ENCODE assay signal across 8 cellular contexts in the genomic region with DNA sequence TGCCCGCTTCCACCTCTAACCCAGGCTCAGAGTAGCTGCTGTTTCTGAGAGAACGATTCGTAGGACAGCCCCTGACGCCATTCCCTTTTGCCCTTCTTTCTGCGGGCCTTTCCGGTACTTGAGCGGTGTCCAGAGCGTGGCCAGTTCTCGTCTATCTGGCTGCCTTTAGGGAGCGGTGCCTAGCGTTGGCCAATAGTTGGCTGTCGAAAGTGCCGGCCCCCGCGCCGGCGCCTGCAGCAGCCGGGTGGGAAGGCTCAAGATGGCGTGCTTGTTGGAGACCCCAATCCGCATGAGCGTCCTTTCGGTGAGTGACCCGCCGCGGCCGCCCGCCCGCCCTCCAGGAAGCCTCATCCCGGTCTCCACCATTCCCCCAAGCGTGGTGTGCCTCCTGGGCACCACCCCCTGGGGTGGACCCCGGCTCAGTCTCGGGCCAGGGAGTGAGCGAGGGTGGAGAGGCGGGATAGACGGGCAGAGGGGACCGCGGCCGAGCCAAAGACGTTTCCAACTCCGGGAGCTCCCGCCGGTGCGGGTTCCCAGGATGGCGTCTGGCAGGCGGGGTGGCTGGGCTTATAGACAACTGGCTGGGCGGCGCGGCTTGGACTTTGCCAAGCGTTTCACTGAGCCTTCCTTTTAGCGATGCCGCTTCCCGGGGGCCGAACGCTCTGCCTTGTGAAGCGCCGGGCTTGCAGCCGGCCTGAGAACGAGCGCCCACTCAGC. TPM values are rescaled to one million over a fixed set of nuclear protein-coding genes. Genes with fewer than 3 reads are reported as not detected.
DNase-seq lines count a peak whose midpoint lies in the region; ATAC-seq and TF ChIP-seq lines count a peak whose summit lies in the region.

A gene with protein sequence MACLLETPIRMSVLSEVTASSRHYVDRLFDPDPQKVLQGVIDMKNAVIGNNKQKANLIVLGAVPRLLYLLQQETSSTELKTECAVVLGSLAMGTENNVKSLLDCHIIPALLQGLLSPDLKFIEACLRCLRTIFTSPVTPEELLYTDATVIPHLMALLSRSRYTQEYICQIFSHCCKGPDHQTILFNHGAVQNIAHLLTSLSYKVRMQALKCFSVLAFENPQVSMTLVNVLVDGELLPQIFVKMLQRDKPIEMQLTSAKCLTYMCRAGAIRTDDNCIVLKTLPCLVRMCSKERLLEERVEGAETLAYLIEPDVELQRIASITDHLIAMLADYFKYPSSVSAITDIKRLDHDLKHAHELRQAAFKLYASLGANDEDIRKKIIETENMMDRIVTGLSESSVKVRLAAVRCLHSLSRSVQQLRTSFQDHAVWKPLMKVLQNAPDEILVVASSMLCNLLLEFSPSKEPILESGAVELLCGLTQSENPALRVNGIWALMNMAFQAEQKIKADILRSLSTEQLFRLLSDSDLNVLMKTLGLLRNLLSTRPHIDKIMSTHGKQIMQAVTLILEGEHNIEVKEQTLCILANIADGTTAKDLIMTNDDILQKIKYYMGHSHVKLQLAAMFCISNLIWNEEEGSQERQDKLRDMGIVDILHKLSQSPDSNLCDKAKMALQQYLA (plus strand): TSS at position 6 of the 717 bp plus-strand sequence. CDS start 254 bp downstream, at position 260.

- peak within 1 kb of the TSS; percentile 94 for H3K4me3 Mint-ChIP-seq in activated CD4-positive, alpha-beta memory T cell treated with anti-CD3 and anti-CD28 coated beads, Interleukin-2, amount 10 ng/mL, durations not matched to agents 7 days and 5 days

- DNase-seq in AG04450 (ENCODE audit: low read depth, low spot score) = no peak
- no peak for DNase-seq in GM13976 (ENCODE audit: low spot score)
- DNase-seq in NCI-H1930 (lab: John Stamatoyannopoulos, UW) = peak; percentile 21 to 70
- no peak for DNase-seq in activated CD4-positive, alpha-beta memory T cell treated with anti-CD3 and anti-CD28 coated beads, Interleukin-2, amount 10 ng/mL, durations not matched to agents 7 days and 5 days
- no peak for DNase-seq in epithelial cell of prostate (ENCODE audit: low read depth, low spot score)
- DNase-seq in mucosa of descending colon = peak; percentile 77 to 84 (median 82)
- peak; percentile 73 for DNase-seq in transverse colon

- H3K4me3 ChIP-seq in AG04450 (ENCODE audit: low read depth, low read length) (peak within 1 kb of the TSS; percentile 72), mucosa of descending colon (peak within 1 kb of the TSS; percentile 99), transverse colon (peak within 1 kb of the TSS; percentile 85 to 87 (median 86))

- peak within 1 kb of the TSS; percentile 91 for H3K27ac Mint-ChIP-seq in activated CD4-positive, alpha-beta memory T cell treated with anti-CD3 and anti-CD28 coated beads, Interleukin-2, amount 10 ng/mL, durations not matched to agents 7 days and 5 days

- TF ChIP-seq CTCF in AG04450 (IDR thresholded peaks at IDR 0.05; ENCODE audit: low read depth, low read length) (no peak), GM13976 (IDR thresholded peaks at IDR 0.05; ENCODE audit: borderline replicate concordance, control extremely low read depth, extremely low read depth, insufficient read depth, missing control alignments) (peak; percentile 19), mucosa of descending colon (IDR thresholded peaks at IDR 0.05) (no peak), transverse colon (IDR thresholded peaks at IDR 0.05) (peak in 1 of 5 experiments; percentile 10)

- H3K27ac ChIP-seq in AG04450 (ENCODE audit: low read depth, low read length) = peak within 1 kb of the TSS; percentile 96
- peak within 1 kb of the TSS; percentile 82 for H3K27ac ChIP-seq in epithelial cell of prostate
- H3K27ac ChIP-seq in transverse colon = peak within 1 kb of the TSS; percentile 96 to 97 (median 97)

- H3K27me3 ChIP-seq in AG04450 (ENCODE audit: control insufficient read depth, insufficient read depth, low read length) (peaks cover 6% of the 10 kb centered on the region), transverse colon (peaks cover 5% of the 10 kb centered on the region)

- H3K4me1 ChIP-seq in mucosa of descending colon (ENCODE audit: low read depth) (peaks cover 19% of the 10 kb centered on the region), transverse colon (peaks cover 10 to 32% (median 28%) of the 10 kb centered on the region in 4 donors)

- intact Hi-C loops in mucosa of descending colon (cut with DNase I, micrococcal nuclease) (no loop called here), transverse colon (cut with DNase I; ENCODE audit: low total_unique reads) (no loop called here)

- WGBS in transverse colon (ENCODE audit: low coverage in 1 of 2), 2 donors = 0% methylated on average over 41 of the region's 59 CpGs; no CpG with 5 or more reads in 1 of the 2 donors

- POLR2A ChIA-PET in AG04450 (lab: Yijun Ruan, JAX) = interaction anchor here (0.6 to 1.8 kb wide), 5 partner anchors 9 to 72 kb away, joined by 3 to 15 read pairs (median 3); a partner anchor contains a TSS
- POLR2A ChIA-PET in activated CD4-positive, alpha-beta memory T cell treated with anti-CD3 and anti-CD28 coated beads, Interleukin-2, amount 10 ng/mL, durations not matched to agents 7 days and 5 days (lab: Charles Lee) = interaction anchor here (0.6 to 6.7 kb wide), 15 partner anchors 8 to 407 kb away, joined by 3 to 85 read pairs (median 4); a partner anchor contains a TSS

- peaks cover 15% of the 10 kb centered on the region for H3K36me3 Mint-ChIP-seq in activated CD4-positive, alpha-beta memory T cell treated with anti-CD3 and anti-CD28 coated beads, Interleukin-2, amount 10 ng/mL, durations not matched to agents 7 days and 5 days (ENCODE audit: low read depth)

- H3K36me3 ChIP-seq in mucosa of descending colon (ENCODE audit: low read depth) = no peaks in the 10 kb centered on the region
- H3K36me3 ChIP-seq in transverse colon = peaks cover 0 to 5% (median 0%) of the 10 kb centered on the region in 4 donors

- CTCF ChIA-PET in AG04450 (lab: Charles Lee) = interaction anchor here (1.2 to 1.4 kb wide), 3 partner anchors 8 to 118 kb away, joined by 3 to 5 read pairs (median 4); no protein-coding TSS in a partner anchor
- CTCF ChIA-PET in activated CD4-positive, alpha-beta memory T cell treated with anti-CD3 and anti-CD28 coated beads, Interleukin-2, amount 10 ng/mL, durations not matched to agents 7 days and 5 days (lab: Charles Lee) = interaction anchor here (0.6 to 1.6 kb wide), 7 partner anchors 11 to 231 kb away, joined by 3 to 6 read pairs (median 3); a partner anchor contains a TSS

- peaks cover 6% of the 10 kb centered on the region; the same call in 1 of the 2 replicates for H3K9me3 ChIP-seq in AG04450 (ENCODE audit: control insufficient read depth, insufficient read depth, low read length)
- no peaks in the 10 kb centered on the region for H3K9me3 ChIP-seq in mucosa of descending colon
- H3K9me3 ChIP-seq in transverse colon = no peaks in the 10 kb centered on the region

- peaks cover 36% of the 10 kb centered on the region for H3K4me1 Mint-ChIP-seq in activated CD4-positive, alpha-beta memory T cell treated with anti-CD3 and anti-CD28 coated beads, Interleukin-2, amount 10 ng/mL, durations not matched to agents 7 days and 5 days

- TF ChIP-seq EP300 in transverse colon (IDR thresholded peaks at IDR 0.05; ENCODE audit: low read depth) = no peak

- no peaks in the 10 kb centered on the region for H3K9me3 Mint-ChIP-seq in activated CD4-positive, alpha-beta memory T cell treated with anti-CD3 and anti-CD28 coated beads, Interleukin-2, amount 10 ng/mL, durations not matched to agents 7 days and 5 days

- H3K27me3 Mint-ChIP-seq in activated CD4-positive, alpha-beta memory T cell treated with anti-CD3 and anti-CD28 coated beads, Interleukin-2, amount 10 ng/mL, durations not matched to agents 7 days and 5 days = peaks cover 14% of the 10 kb centered on the region

- TF ChIP-seq POLR2A in transverse colon (IDR thresholded peaks at IDR 0.05) = peak; percentile 89

- in situ Hi-C loops in GM13976 (cut with MboI; ENCODE audit: low sequenced_read_pairs, unreplicated experiment) = no loop called here
- in situ Hi-C loops in transverse colon (cut with MboI; ENCODE audit: low pct_ligation_motif_present in 1 of 4, low pct_unique_long_range_greater_than_20kb in 1 of 4, low sequenced_read_pairs in 3 of 4) = no loop called here

- ATAC-seq in HG02763 (IDR thresholded peaks at IDR 0.05; ENCODE audit: unreplicated experiment) = peak; percentile 57
- peak; percentile 81 for ATAC-seq in mucosa of descending colon

RNA-seq across cellular contexts. Expression of the gene that starts here (rescaled TPM):
- polyA plus RNA-seq in AG04450 (2011; rRNA removed) = 48.2 and 61.2 TPM in 2 replicates
- polyA minus RNA-seq in AG04450 (2011; rRNA and poly(A)+ RNA removed) = 113 and 135 TPM in 2 replicates
- 10 to 100 TPM; 44.0 to 50.1 TPM for total RNA-seq in activated CD4-positive, alpha-beta memory T cell treated with anti-CD3 and anti-CD28 coated beads, Interleukin-2, amount 10 ng/mL, durations not matched to agents 7 days and 5 days
- total RNA-seq in mucosa of descending colon (10 to 100 TPM; 33.5 to 50.7 (median 48.0) TPM), transverse colon (10 to 100 TPM; 48.1 to 63.8 (median 60.3) TPM)

Comparison
In these comparisons a context has a peak if more than half of its experiments do, and no peak if none do; other contexts are left out.
1. DNase-seq: peak in NCI-H1930 (2 of 2), mucosa of descending colon (3 of 3) and transverse colon (single experiment); none in AG04450 (single experiment), GM13976 (single experiment), activated CD4-positive, alpha-beta memory T cell treated with anti-CD3 and anti-CD28 coated beads, Interleukin-2, amount 10 ng/mL, durations not matched to agents 7 days and 5 days (single experiment) and epithelial cell of prostate (single experiment).
2. Peak in every context shown above with its lines, with median percentiles within 50 percentile points of each other: H3K27ac ChIP-seq and H3K4me3 ChIP-seq.